1 cellular context compared by ENCODE assay signal in genomic region chr10:45594276-45595157, GRCh38.
TF ChIP-seq lines count a peak whose summit lies in the region.

No MANE protein-coding gene starts in this region.

TF ChIP-seq in A549, 52 proteins besides CTCF, POLR2A, EP300 and RAD21 (continued from another document):
- TF ChIP-seq, protein P1, sequence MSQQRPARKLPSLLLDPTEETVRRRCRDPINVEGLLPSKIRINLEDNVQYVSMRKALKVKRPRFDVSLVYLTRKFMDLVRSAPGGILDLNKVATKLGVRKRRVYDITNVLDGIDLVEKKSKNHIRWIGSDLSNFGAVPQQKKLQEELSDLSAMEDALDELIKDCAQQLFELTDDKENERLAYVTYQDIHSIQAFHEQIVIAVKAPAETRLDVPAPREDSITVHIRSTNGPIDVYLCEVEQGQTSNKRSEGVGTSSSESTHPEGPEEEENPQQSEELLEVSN (IDR thresholded peaks at IDR 0.05; ENCODE audit: borderline replicate concordance, low read depth): peak; percentile 69
- TF ChIP-seq ZSCAN20 (CRISPR knock-in tag; IDR thresholded peaks at IDR 0.05): no peak
- no peak for TF ChIP-seq POLR2AphosphoS2 (conservative IDR thresholded peaks at IDR 0.05; ENCODE audit: low read length)
- no peak for TF ChIP-seq JUNB (IDR thresholded peaks at IDR 0.05)
- TF ChIP-seq HOXA7 (CRISPR knock-in tag; IDR thresholded peaks at IDR 0.05): no peak
- TF ChIP-seq, protein P2, sequence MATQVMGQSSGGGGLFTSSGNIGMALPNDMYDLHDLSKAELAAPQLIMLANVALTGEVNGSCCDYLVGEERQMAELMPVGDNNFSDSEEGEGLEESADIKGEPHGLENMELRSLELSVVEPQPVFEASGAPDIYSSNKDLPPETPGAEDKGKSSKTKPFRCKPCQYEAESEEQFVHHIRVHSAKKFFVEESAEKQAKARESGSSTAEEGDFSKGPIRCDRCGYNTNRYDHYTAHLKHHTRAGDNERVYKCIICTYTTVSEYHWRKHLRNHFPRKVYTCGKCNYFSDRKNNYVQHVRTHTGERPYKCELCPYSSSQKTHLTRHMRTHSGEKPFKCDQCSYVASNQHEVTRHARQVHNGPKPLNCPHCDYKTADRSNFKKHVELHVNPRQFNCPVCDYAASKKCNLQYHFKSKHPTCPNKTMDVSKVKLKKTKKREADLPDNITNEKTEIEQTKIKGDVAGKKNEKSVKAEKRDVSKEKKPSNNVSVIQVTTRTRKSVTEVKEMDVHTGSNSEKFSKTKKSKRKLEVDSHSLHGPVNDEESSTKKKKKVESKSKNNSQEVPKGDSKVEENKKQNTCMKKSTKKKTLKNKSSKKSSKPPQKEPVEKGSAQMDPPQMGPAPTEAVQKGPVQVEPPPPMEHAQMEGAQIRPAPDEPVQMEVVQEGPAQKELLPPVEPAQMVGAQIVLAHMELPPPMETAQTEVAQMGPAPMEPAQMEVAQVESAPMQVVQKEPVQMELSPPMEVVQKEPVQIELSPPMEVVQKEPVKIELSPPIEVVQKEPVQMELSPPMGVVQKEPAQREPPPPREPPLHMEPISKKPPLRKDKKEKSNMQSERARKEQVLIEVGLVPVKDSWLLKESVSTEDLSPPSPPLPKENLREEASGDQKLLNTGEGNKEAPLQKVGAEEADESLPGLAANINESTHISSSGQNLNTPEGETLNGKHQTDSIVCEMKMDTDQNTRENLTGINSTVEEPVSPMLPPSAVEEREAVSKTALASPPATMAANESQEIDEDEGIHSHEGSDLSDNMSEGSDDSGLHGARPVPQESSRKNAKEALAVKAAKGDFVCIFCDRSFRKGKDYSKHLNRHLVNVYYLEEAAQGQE (IDR thresholded peaks at IDR 0.05): no peak
- TF ChIP-seq HOXB13 (CRISPR knock-in tag; IDR thresholded peaks at IDR 0.05; ENCODE audit: low read depth): no peak
- no peak for TF ChIP-seq ESRRA (IDR thresholded peaks at IDR 0.05; ENCODE audit: borderline replicate concordance, low read length)
- 0 out of 2 replicates have a peak, but pooled peaks have one; percentile 49 for TF ChIP-seq KDM5A (IDR thresholded peaks at IDR 0.05)
- TF ChIP-seq ZC3H11A (IDR thresholded peaks at IDR 0.05): no peak
- no peak for TF ChIP-seq HMGXB4 (CRISPR knock-in tag; IDR thresholded peaks at IDR 0.05; ENCODE audit: borderline replicate concordance)
- TF ChIP-seq USF2 (IDR thresholded peaks at IDR 0.05): peak; percentile 99
- no peak for TF ChIP-seq CBX2 (IDR thresholded peaks at IDR 0.05; ENCODE audit: borderline replicate concordance, low read depth)
- TF ChIP-seq PHF8 (IDR thresholded peaks at IDR 0.05; ENCODE audit: borderline replicate concordance, low read depth): no peak; the same call in 1 of the 2 replicates
- TF ChIP-seq HES2 (IDR thresholded peaks at IDR 0.05): no peak
- peak; percentile 40; the same call in 1 of the 2 replicates for TF ChIP-seq FOXS1 (CRISPR knock-in tag; IDR thresholded peaks at IDR 0.05)
- no peak for TF ChIP-seq FOSL2 (IDR thresholded peaks at IDR 0.05)
- TF ChIP-seq FOSL2 (CRISPR knock-in tag; IDR thresholded peaks at IDR 0.05): peak; percentile 27; the same call in 1 of the 2 replicates
- TF ChIP-seq MAFK (IDR thresholded peaks at IDR 0.05; ENCODE audit: partially characterized antibody): peak; percentile 7
- TF ChIP-seq RARB (CRISPR knock-in tag; IDR thresholded peaks at IDR 0.05): no peak
